8 cellular contexts compared by ENCODE assay signal in the genomic region with DNA sequence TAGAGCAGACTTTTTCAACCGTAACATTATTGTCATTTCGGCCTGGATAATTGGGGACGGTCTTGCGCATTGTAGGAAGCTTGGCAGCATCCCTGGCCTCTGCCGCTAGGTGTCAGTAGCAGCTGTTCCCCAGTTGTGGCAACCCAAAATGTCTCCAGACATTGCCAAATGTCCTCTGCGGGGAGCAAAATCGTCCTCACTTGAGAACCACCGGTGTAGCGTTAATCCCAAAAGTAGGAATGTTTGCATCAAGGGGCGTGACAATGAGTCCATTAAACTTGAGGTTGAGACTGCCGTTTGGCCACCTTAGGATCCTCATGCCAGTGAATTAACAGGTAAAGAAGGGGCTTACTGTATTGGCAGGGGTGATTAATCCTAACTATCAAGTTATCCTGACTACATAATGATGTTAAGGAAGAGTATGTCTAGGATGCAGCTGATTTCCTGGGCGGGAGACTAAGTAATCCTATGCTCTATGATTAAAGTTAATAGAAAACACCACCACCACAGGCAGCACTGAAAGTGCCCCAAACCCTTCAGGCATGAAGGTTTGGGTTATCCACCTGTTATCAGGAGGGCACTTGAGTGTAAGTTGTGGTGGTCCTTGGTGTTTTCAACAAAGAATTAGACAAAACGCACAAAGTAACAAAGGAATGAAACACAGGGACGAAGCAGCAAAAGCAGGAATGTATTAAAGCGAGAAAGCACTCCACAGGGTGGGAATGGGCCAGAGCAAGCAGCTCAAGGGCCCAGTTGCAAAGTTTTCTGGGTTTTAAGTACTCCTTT. TPM values are rescaled to one million over a fixed set of nuclear protein-coding genes. Genes with fewer than 3 reads are reported as not detected.
A peak's percentile ranks its signal among the peaks of the same experiment; 100 is the strongest.
DNase-seq lines count a peak whose midpoint lies in the region; FAIRE-seq and TF ChIP-seq lines count a peak whose summit lies in the region.

No MANE protein-coding gene starts in this region.

- 22 to 27% methylated on average over 13 to 15 of the region's 15 CpGs for WGBS in tibial nerve, 2 donors

- H3K4me3 ChIP-seq in parathyroid adenoma (ENCODE audit: low read depth, low read length) (peak overlapping the region; percentile 22), tibial nerve (no peak overlapping the region)

- peak in 1 of 2 donors; percentile 27 for TF ChIP-seq EP300 in tibial nerve (IDR thresholded peaks at IDR 0.05)

- FAIRE-seq in GM19239 (lab: Jason Lieb, UNC): peak; percentile 96

- TF ChIP-seq CTCF in AG09319 (IDR thresholded peaks at IDR 0.05; ENCODE audit: low read depth, low read length) (no peak; the same call in none of the 2 replicates), parathyroid adenoma (IDR thresholded peaks at IDR 0.05) (peak; percentile 95), tibial nerve (IDR thresholded peaks at IDR 0.05) (peak; percentile 85 to 96 (median 90))

- no peaks in the 10 kb centered on the region for H3K4me1 ChIP-seq in parathyroid adenoma
- H3K4me1 ChIP-seq in tibial nerve: peaks cover 0 to 11% (median 2%) of the 10 kb centered on the region in 4 donors

- no peaks in the 10 kb centered on the region for H3K27me3 ChIP-seq in parathyroid adenoma (ENCODE audit: control insufficient read depth, insufficient read depth, low read length)
- H3K27me3 ChIP-seq in tibial nerve: no peaks in the 10 kb centered on the region

- in situ Hi-C loops in SK-MEL-5 (cut with HindIII; ENCODE audit: low pct_unique_long_range_greater_than_20kb, low sequenced_read_pairs): no loop called here

- DNase-seq in AG09319 (ENCODE audit: extremely low read depth, low read depth) (peak; percentile 48), GM19239 (ENCODE audit: insufficient read length, low spot score) (peak; percentile 31), LHCN-M2 (ENCODE audit: low read depth) (peak; percentile 68), SK-MEL-5 (ENCODE audit: low read depth, low spot score) (peak; percentile 79), germinal center (ENCODE audit: low spot score) (peak; percentile 74), tibial nerve (ENCODE audit: low spot score in 2 of 2) (peak; percentile 64 to 89)
- DNase-seq in activated naive CD4-positive, alpha-beta T cell (lab: John Stamatoyannopoulos, UW): peak; percentile 62 to 77 (median 73)

- H2AFZ ChIP-seq in parathyroid adenoma: peak overlapping the region; percentile 99

- no peaks in the 10 kb centered on the region for H3K36me3 ChIP-seq in parathyroid adenoma (ENCODE audit: control insufficient read depth, insufficient read depth, low read length)
- H3K36me3 ChIP-seq in tibial nerve: no peaks in the 10 kb centered on the region

- no peaks in the 10 kb centered on the region for H3K9me3 ChIP-seq in parathyroid adenoma (ENCODE audit: control insufficient read depth, low read length)
- peaks cover 0 to 9% (median 1%) of the 10 kb centered on the region in 4 donors for H3K9me3 ChIP-seq in tibial nerve

- H3K4me2 ChIP-seq in parathyroid adenoma (ENCODE audit: low read length): peak overlapping the region; percentile 57

- H3K27ac ChIP-seq in parathyroid adenoma (no peak overlapping the region), tibial nerve (no peak overlapping the region)

- no peak overlapping the region for H3K9ac ChIP-seq in parathyroid adenoma

- no peaks in the 10 kb centered on the region for H3K79me2 ChIP-seq in parathyroid adenoma

- no peak for TF ChIP-seq POLR2A in tibial nerve (IDR thresholded peaks at IDR 0.05)

RNA-seq across cellular contexts. Expression of gene ZC3H8, which starts 4.9 kb away (rescaled TPM):
- total RNA-seq in LHCN-M2 (2014; rRNA removed): 3.4 and 5.0 TPM in 2 replicates
- polyA plus RNA-seq in LHCN-M2 (2012): 1.8 TPM
- 19.7 and 22.7 TPM in 2 replicates for total RNA-seq in SK-MEL-5 (2014; rRNA removed; shearing (Covaris generic))
- polyA plus RNA-seq in SK-MEL-5 (2015; cell fraction: cytosol; rRNA removed): 12.0 and 19.2 TPM in 2 replicates
- 43.6 and 81.2 TPM in 2 replicates for polyA plus RNA-seq in SK-MEL-5 (2015; cell fraction: nucleus; rRNA removed)
- 10 to 100 TPM in 1 of 4 donors, 1 to 10 TPM in 3; 3.5 to 81.6 (median 5.7) TPM for total RNA-seq in tibial nerve

RNA-seq across cellular contexts. Expression of gene ZC3H6, which starts 15.7 kb away (rescaled TPM):
- 4.4 and 6.2 TPM in 2 replicates for total RNA-seq in LHCN-M2 (2014; rRNA removed)
- polyA plus RNA-seq in LHCN-M2 (2012): 2.3 TPM
- total RNA-seq in SK-MEL-5 (2014; rRNA removed; shearing (Covaris generic)): 1.8 and 2.0 TPM in 2 replicates
- 0.95 and 1.6 TPM in 2 replicates for polyA plus RNA-seq in SK-MEL-5 (2015; cell fraction: cytosol; rRNA removed)
- 2.0 and 3.2 TPM in 2 replicates for polyA plus RNA-seq in SK-MEL-5 (2015; cell fraction: nucleus; rRNA removed)
- total RNA-seq in tibial nerve: 10 to 100 TPM; 12.0 to 19.9 (median 15.3) TPM
